Comparison of ENCODE assay signal across 8 cellular contexts in genomic region chr9:136245194-136246150, GRCh38. TPM values are rescaled to one million over a fixed set of nuclear protein-coding genes. Genes with fewer than 3 reads are reported as not detected.
A peak's percentile ranks its signal among the peaks of the same experiment; 100 is the strongest.
DNase-seq lines count a peak whose midpoint lies in the region; ATAC-seq, FAIRE-seq and TF ChIP-seq lines count a peak whose summit lies in the region.

Gene QSOX2, minus strand, starts transcription at chr9:136245812. Its CDS starts 9 bp downstream, at chr9:136245803.

- peak within 1 kb of the TSS; percentile 83 for H3K9ac ChIP-seq in keratinocyte (ENCODE audit: control insufficient read depth, extremely low read depth, insufficient read depth, low read length)

- H3K9me1 ChIP-seq in keratinocyte (ENCODE audit: control insufficient read depth, extremely low read depth, insufficient read depth, low read length), result peaks cover 3% of the 10 kb centered on the region

- dilution Hi-C loops in keratinocyte (cut with MboI; ENCODE audit: extremely low pct_ligation_motif_present, low sequenced_read_pairs), result no loop called here

- H3K9me3 ChIP-seq in keratinocyte (ENCODE audit: control insufficient read depth, low read depth, low read length), result no peaks in the 10 kb centered on the region

- peak in 1 of 3 experiments; percentile 10 for TF ChIP-seq CTCF in keratinocyte (optimal IDR thresholded peaks at IDR 0.05 in 1 of 3, IDR thresholded peaks at IDR 0.05 in 1 of 3, conservative IDR thresholded peaks at IDR 0.05 in 1 of 3; ENCODE audit: extremely low read depth in 1 of 3, insufficient read depth in 2 of 3, low read length in 3 of 3)

- H3K4me3 ChIP-seq in keratinocyte (ENCODE audit: control insufficient read depth in 2 of 3, extremely low read depth in 1 of 3, insufficient read depth in 2 of 3, low read depth in 1 of 3, low read length in 3 of 3), result peak within 1 kb of the TSS; percentile 76 to 92 (median 87)

- peak within 1 kb of the TSS; percentile 95 for H3K4me2 ChIP-seq in keratinocyte (ENCODE audit: control insufficient read depth, extremely low read depth, insufficient read depth, low read depth, low read length)

- DNase-seq in GM12891 (ENCODE audit: insufficient read length, low spot score), result peak; percentile 84
- DNase-seq in NCI-H2227 treated with DMSO at 0.1 percent for 48 hours (lab: John Stamatoyannopoulos, UW), result peak; percentile 65
- peak; percentile 85 for DNase-seq in activated CD4-positive, CD25-positive, alpha-beta regulatory T cell treated with anti-CD3 and anti-CD28 coated beads, Interleukin-2, amount 50 U/mL, for 72 hours
- DNase-seq in cerebellar cortex (ENCODE audit: low spot score), result peak; percentile 84
- DNase-seq in keratinocyte (ENCODE audit: low read depth, low spot score), result no peak
- peak; percentile 74 to 80 (median 76) for DNase-seq in stimulated activated CD4-positive, alpha-beta T cell treated with anti-CD3 and anti-CD28 coated beads, Interleukin-12 subunit alpha, Interleukin-12 subunit beta, amount 100 ng/mL, for 48 hours (ENCODE audit: low read depth in 2 of 3, low spot score in 1 of 3)

- H3K79me2 ChIP-seq in keratinocyte (ENCODE audit: control insufficient read depth, insufficient read depth, low read length), result peaks cover 38% of the 10 kb centered on the region

- no peak for TF ChIP-seq POLR2A in GM12891 (IDR thresholded peaks at IDR 0.05; ENCODE audit: low read depth, low read length)

- FAIRE-seq in GM12891 (lab: Jason Lieb, UNC), result peak; percentile 98
- no peak for FAIRE-seq in keratinocyte (lab: Jason Lieb, UNC)

- H3K27me3 ChIP-seq in keratinocyte (ENCODE audit: control insufficient read depth, extremely low read depth, insufficient read depth, low read length), result peaks cover 32% of the 10 kb centered on the region

- H4K20me1 ChIP-seq in keratinocyte (ENCODE audit: control insufficient read depth, extremely low read depth, insufficient read depth, low read length), result peaks cover 8% of the 10 kb centered on the region

- H2AFZ ChIP-seq in keratinocyte (ENCODE audit: control insufficient read depth, low read length), result peak within 1 kb of the TSS; percentile 69

- ATAC-seq in HG02973 (IDR thresholded peaks at IDR 0.05; ENCODE audit: unreplicated experiment) (peak; percentile 40), HG02884 (IDR thresholded peaks at IDR 0.05; ENCODE audit: unreplicated experiment) (no peak)

- H3K27ac ChIP-seq in keratinocyte (ENCODE audit: control insufficient read depth, insufficient read depth, low read length), result peak within 1 kb of the TSS; percentile 65

- peaks cover 1 to 7% of the 10 kb centered on the region in 2 experiments for H3K36me3 ChIP-seq in keratinocyte (ENCODE audit: control insufficient read depth in 2 of 2, extremely low read depth in 1 of 2, insufficient read depth in 2 of 2, low read length in 2 of 2)

- H3K4me1 ChIP-seq in keratinocyte (ENCODE audit: control insufficient read depth, extremely low read depth, insufficient read depth, low read length), result peaks cover 25% of the 10 kb centered on the region

TF ChIP-seq in GM12891, 5 proteins besides CTCF, POLR2A, EP300 and RAD21:
- TF ChIP-seq SPI1 (IDR thresholded peaks at IDR 0.05; ENCODE audit: low read depth, low read length) (no peak), POU2F2 (IDR thresholded peaks at IDR 0.05; ENCODE audit: low read depth, low read length) (no peak), TAF1 (IDR thresholded peaks at IDR 0.05; ENCODE audit: low read depth, low read length) (peak; percentile 75)
TF ChIP-seq in GM12891: peak in this region for 1.

RNA-seq across cellular contexts. Expression of gene QSOX2, which starts in this region (rescaled TPM):
- polyA plus RNA-seq in GM12891 (2012; ENCODE audit: low read depth, missing spikeins), result 8.2 TPM
- 6.9 to 11.9 TPM (median 10.9 TPM) in 3 replicates for polyA plus RNA-seq in keratinocyte
- polyA plus RNA-seq in keratinocyte (2011; ENCODE audit: low read depth), result 7.8 TPM
- polyA plus RNA-seq in keratinocyte (2011; cell fraction: cytosol; rRNA removed), result 2.4 and 3.4 TPM in 2 replicates
- polyA plus RNA-seq in keratinocyte (2011; cell fraction: nucleus; rRNA removed), result 22.9 and 28.2 TPM in 2 replicates
- polyA plus RNA-seq in keratinocyte (2012; ENCODE audit: low replicate concordance), result 6.2 and 8.8 TPM in 2 replicates
- 8.9 to 11.9 TPM (median 9.2 TPM) in 3 replicates for polyA minus RNA-seq in keratinocyte
- polyA minus RNA-seq in keratinocyte (2011; cell fraction: cytosol; rRNA and poly(A)+ RNA removed), result 5.8 TPM
- polyA minus RNA-seq in keratinocyte (2011; cell fraction: nucleus; rRNA and poly(A)+ RNA removed), result 15.0 and 25.2 TPM in 2 replicates
